Comparison of ENCODE assay signal across 1 cellular context in genomic region chr7:117119192-117119924, GRCh38.
TF ChIP-seq lines count a peak whose summit lies in the region.

No MANE protein-coding gene starts in this region.

TF ChIP-seq in HepG2, 621 proteins besides CTCF, POLR2A, EP300 and RAD21 (continued from another document):
- TF ChIP-seq ZNF230 (CRISPR knock-in tag; IDR thresholded peaks at IDR 0.05) (no peak), RXRB (CRISPR knock-in tag; IDR thresholded peaks at IDR 0.05; ENCODE audit: borderline replicate concordance) (peak; percentile 11; the same call in 1 of the 2 replicates), TEAD3 (CRISPR knock-in tag; optimal IDR thresholded peaks at IDR 0.05; ENCODE audit: borderline replicate concordance) (peak; percentile 13), MAFF (IDR thresholded peaks at IDR 0.05; ENCODE audit: low read depth, low read length) (peak; percentile 57)
